12 cellular contexts compared by ENCODE assay signal in genomic region chr2:176157499-176158305, GRCh38. TPM values are rescaled to one million over a fixed set of nuclear protein-coding genes. Genes with fewer than 3 reads are reported as not detected.
DNase-seq lines count a peak whose midpoint lies in the region; ATAC-seq and TF ChIP-seq lines count a peak whose summit lies in the region.
"Had no signal": no experiment of that assay in that cellular context is flagged by ENCODE, and none has a peak within 500 bp of the region (broad histone marks: within the 10 kb centered on the region; RNA-seq: fewer than 3 reads in every experiment).

No MANE protein-coding gene starts in this region.

- TF ChIP-seq POLR2A in esophagus muscularis mucosa (IDR thresholded peaks at IDR 0.05; ENCODE audit: low read depth): no peak

- peaks cover 2% of the 10 kb centered on the region for H3K4me1 Mint-ChIP-seq in T-helper 1 cell treated with Interleukin-12 subunit alpha and Interleukin-12 subunit beta and Interleukin-4 antibody, amounts not matched to agents 30 μg/mL and 1 μg/mL, for 36 hours (ENCODE audit: low read depth)
- peaks cover 21% of the 10 kb centered on the region for H3K4me1 Mint-ChIP-seq in stimulated activated effector memory CD8-positive, alpha-beta T cell treated with anti-CD3 and anti-CD28 coated beads, Interleukin-12 subunit alpha, Interleukin-12 subunit beta, amount 100 ng/mL, for 72 hours

- intact Hi-C loops in esophagus muscularis mucosa (cut with DNase I): no loop called here

- H3K36me3 Mint-ChIP-seq in T-helper 1 cell treated with Interleukin-12 subunit alpha and Interleukin-12 subunit beta and Interleukin-4 antibody, amounts not matched to agents 30 μg/mL and 1 μg/mL, for 36 hours (ENCODE audit: low read depth): peaks cover 6% of the 10 kb centered on the region
- peaks cover 6% of the 10 kb centered on the region for H3K36me3 Mint-ChIP-seq in stimulated activated effector memory CD8-positive, alpha-beta T cell treated with anti-CD3 and anti-CD28 coated beads, Interleukin-12 subunit alpha, Interleukin-12 subunit beta, amount 100 ng/mL, for 72 hours
- H3K36me3 Mint-ChIP-seq: natural killer cell had no signal

- H3K4me1 ChIP-seq in esophagus muscularis mucosa: peaks cover 17 to 58% (median 47%) of the 10 kb centered on the region in 4 donors

- peak overlapping the region; percentile 38 for H3K4me3 Mint-ChIP-seq in T-helper 1 cell treated with Interleukin-12 subunit alpha and Interleukin-12 subunit beta and Interleukin-4 antibody, amounts not matched to agents 30 μg/mL and 1 μg/mL, for 36 hours
- H3K4me3 Mint-ChIP-seq in stimulated activated effector memory CD8-positive, alpha-beta T cell treated with anti-CD3 and anti-CD28 coated beads, Interleukin-12 subunit alpha, Interleukin-12 subunit beta, amount 100 ng/mL, for 72 hours: peak overlapping the region; percentile 47
- H3K4me3 Mint-ChIP-seq: natural killer cell had no signal

- peak overlapping the region; percentile 57 for H3K27ac Mint-ChIP-seq in T-helper 1 cell treated with Interleukin-12 subunit alpha and Interleukin-12 subunit beta and Interleukin-4 antibody, amounts not matched to agents 30 μg/mL and 1 μg/mL, for 36 hours
- no peak overlapping the region for H3K27ac Mint-ChIP-seq in stimulated activated effector memory CD8-positive, alpha-beta T cell treated with anti-CD3 and anti-CD28 coated beads, Interleukin-12 subunit alpha, Interleukin-12 subunit beta, amount 100 ng/mL, for 72 hours
- H3K27ac Mint-ChIP-seq: natural killer cell had no signal

- no peaks in the 10 kb centered on the region for H3K9me3 ChIP-seq in esophagus muscularis mucosa

- H3K9me3 Mint-ChIP-seq in T-helper 1 cell treated with Interleukin-12 subunit alpha and Interleukin-12 subunit beta and Interleukin-4 antibody, amounts not matched to agents 30 μg/mL and 1 μg/mL, for 36 hours: no peaks in the 10 kb centered on the region
- H3K9me3 Mint-ChIP-seq in stimulated activated effector memory CD8-positive, alpha-beta T cell treated with anti-CD3 and anti-CD28 coated beads, Interleukin-12 subunit alpha, Interleukin-12 subunit beta, amount 100 ng/mL, for 72 hours: no peaks in the 10 kb centered on the region
- H3K9me3 Mint-ChIP-seq: natural killer cell had no signal

- H3K36me3 ChIP-seq in esophagus muscularis mucosa: no peaks in the 10 kb centered on the region

- POLR2A ChIA-PET in GM10248 (lab: Yijun Ruan, JAX): no interaction called here

- H3K4me3 ChIP-seq in esophagus muscularis mucosa: peak overlapping the region; percentile 19 to 29 (median 26)

- ATAC-seq in stimulated activated effector memory CD8-positive, alpha-beta T cell treated with anti-CD3 and anti-CD28 coated beads, Interleukin-12 subunit alpha, Interleukin-12 subunit beta, amount 100 ng/mL, for 72 hours: no peak
- ATAC-seq in HG02642 (IDR thresholded peaks at IDR 0.05; ENCODE audit: poor library complexity, unreplicated experiment): no peak
- no peak for ATAC-seq in GM21717 (IDR thresholded peaks at IDR 0.05; ENCODE audit: unreplicated experiment)
- ATAC-seq: natural killer cell had no signal

- WGBS in esophagus muscularis mucosa: 7% methylated on average over 49 of the region's 50 CpGs

- TF ChIP-seq CTCF in esophagus muscularis mucosa (IDR thresholded peaks at IDR 0.05) (no peak), GM10248 (IDR thresholded peaks at IDR 0.05; ENCODE audit: control extremely low read depth, extremely low read depth, low read depth, missing control alignments) (no peak)

- DNase-seq in T-helper 1 cell: no peak
- DNase-seq in NCI-H510A treated with DMSO at 0.1 percent for 48 hours (lab: John Stamatoyannopoulos, UW): peak; percentile 67
- DNase-seq in esophagus muscularis mucosa (ENCODE audit: extremely low spot score): no peak
- no peak for DNase-seq in stimulated activated effector memory CD8-positive, alpha-beta T cell treated with anti-CD3 and anti-CD28 coated beads, Interleukin-12 subunit alpha, Interleukin-12 subunit beta, amount 100 ng/mL, for 72 hours (ENCODE audit: low spot score in 2 of 2)
- no peak for DNase-seq in GM10248 (ENCODE audit: extremely low spot score)
- DNase-seq: natural killer cell had no signal

- H3K27me3 Mint-ChIP-seq in T-helper 1 cell treated with Interleukin-12 subunit alpha and Interleukin-12 subunit beta and Interleukin-4 antibody, amounts not matched to agents 30 μg/mL and 1 μg/mL, for 36 hours (ENCODE audit: low read depth): peaks cover 93% of the 10 kb centered on the region

- CTCF ChIA-PET in GM10248 (lab: Yijun Ruan, JAX): interaction anchor here (1.6 kb wide), 1 partner anchor 47 kb away, joined by 5 read pairs; no protein-coding TSS in a partner anchor

- H3K27ac ChIP-seq in esophagus muscularis mucosa (replicated peaks in 1 of 4): no peak overlapping the region
- H3K27ac ChIP-seq: C4-2B, VCaP had no signal

- no peak for TF ChIP-seq EP300 in esophagus muscularis mucosa (IDR thresholded peaks at IDR 0.05)

- H3K27me3 ChIP-seq in esophagus muscularis mucosa: peaks cover 7 to 100% (median 73%) of the 10 kb centered on the region in 4 donors

RNA-seq across cellular contexts. Expression of gene HOXD3, which starts 0.6 kb away (rescaled TPM):
- total RNA-seq in esophagus muscularis mucosa: 1 to 10 TPM in 2 of 4 donors, under 1 TPM in 2; 0.86 to 2.1 (median 1.4) TPM
- total RNA-seq: natural killer cell, temporal lobe had no signal

RNA-seq across cellular contexts. Expression of gene HOXD4, which starts 6.4 kb away (rescaled TPM):
- 1 to 10 TPM in 2 of 4 donors, under 1 TPM in 2; 0.66 to 2.9 (median 1.9) TPM for total RNA-seq in esophagus muscularis mucosa
- total RNA-seq: natural killer cell, temporal lobe had no signal

RNA-seq across cellular contexts. Expression of gene HOXD8, which starts 28.2 kb away (rescaled TPM):
- 1 to 10 TPM; 3.7 to 4.8 (median 4.3) TPM for total RNA-seq in esophagus muscularis mucosa
- total RNA-seq: natural killer cell had no signal

RNA-seq across cellular contexts. Expression of gene HOXD1, which starts 30.8 kb away (rescaled TPM):
- total RNA-seq in esophagus muscularis mucosa: under 1 TPM in 2 of 4 donors, not detected in 2; 0.19 to 0.34 TPM
- total RNA-seq: temporal lobe had no signal

RNA-seq across cellular contexts. Expression of gene HOXD9, which starts 35.2 kb away (rescaled TPM):
- total RNA-seq in esophagus muscularis mucosa: 1 to 10 TPM in 1 of 4 donors, under 1 TPM in 3; 0.83 to 2.2 (median 0.99) TPM
- total RNA-seq: natural killer cell, temporal lobe had no signal
